ENCODE assay signal across 18 cellular contexts in the genomic region with DNA sequence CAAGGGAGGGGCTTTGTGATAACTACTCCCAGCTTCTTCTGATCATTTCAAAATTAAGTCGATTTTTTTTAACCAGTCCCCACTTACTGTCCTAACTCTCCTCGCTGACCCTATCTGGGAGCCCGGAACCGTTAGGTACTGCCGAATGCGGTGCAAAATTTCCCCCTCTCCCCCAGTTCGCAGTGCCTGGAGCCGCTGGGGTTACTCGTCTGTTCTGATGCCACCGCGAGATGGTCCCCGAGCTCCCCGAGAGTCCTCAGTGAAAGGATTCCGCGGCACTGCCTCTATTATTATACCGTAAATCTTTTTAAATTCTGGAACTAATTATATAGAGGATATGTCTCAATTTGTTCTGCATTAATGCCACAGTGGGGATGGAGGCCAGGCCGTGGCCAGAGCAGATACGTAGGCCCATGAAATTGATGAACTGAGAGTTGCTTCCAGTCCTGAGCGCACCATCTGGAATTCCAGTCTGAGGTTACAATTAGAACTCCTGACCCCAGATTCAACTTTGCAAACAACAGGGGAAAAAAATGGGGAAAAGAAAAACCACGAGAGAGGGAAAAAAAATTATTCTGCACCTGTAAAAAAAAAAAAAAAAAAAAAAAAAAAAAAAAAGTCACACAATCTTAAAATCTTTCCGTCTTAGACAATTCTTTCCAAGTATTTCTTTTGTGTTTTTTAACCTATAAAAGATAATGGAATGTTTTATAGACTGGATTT. TPM values are rescaled to one million over a fixed set of nuclear protein-coding genes. Genes with fewer than 3 reads are reported as not detected.
A peak's percentile ranks its signal among the peaks of the same experiment; 100 is the strongest.
DNase-seq lines count a peak whose midpoint lies in the region; ATAC-seq and TF ChIP-seq lines count a peak whose summit lies in the region.
"Had no signal": no experiment of that assay in that cellular context is flagged by ENCODE, and none has a peak within 500 bp of the region (broad histone marks: within the 10 kb centered on the region; RNA-seq: fewer than 3 reads in every experiment).

No MANE protein-coding gene starts in this region.

- ATAC-seq in activated T-cell treated with anti-CD3 and anti-CD28 coated beads, Interleukin-2, amount 50 U/mL, for 72 hours (replicated peaks in 1 of 2): no peak
- no peak for ATAC-seq in stimulated activated naive B cell treated with anti-CD40 and anti-IgM and Interleukin-4, amounts not matched to agents 10 μg/mL and 1 μg/mL and 100 μg/mL, for 72 hours (replicated peaks)
- ATAC-seq in GM19324 (IDR thresholded peaks at IDR 0.05; ENCODE audit: low FRiP score, unreplicated experiment): no peak
- ATAC-seq: mucosa of descending colon had no signal

- no peaks in the 10 kb centered on the region for H3K9me3 Mint-ChIP-seq in activated T-cell treated with anti-CD3 and anti-CD28 coated beads, Interleukin-2, amount 50 U/mL, for 72 hours
- H3K9me3 Mint-ChIP-seq in stimulated activated naive B cell treated with anti-CD40 and anti-IgM and Interleukin-4, amounts not matched to agents 10 μg/mL and 1 μg/mL and 100 μg/mL, for 72 hours: no peaks in the 10 kb centered on the region

- H3K36me3 Mint-ChIP-seq in activated T-cell treated with anti-CD3 and anti-CD28 coated beads, Interleukin-2, amount 50 U/mL, for 72 hours (ENCODE audit: insufficient read depth in 2 of 2): no peaks in the 10 kb centered on the region
- H3K36me3 Mint-ChIP-seq in stimulated activated naive B cell treated with anti-CD40 and anti-IgM and Interleukin-4, amounts not matched to agents 10 μg/mL and 1 μg/mL and 100 μg/mL, for 72 hours: no peaks in the 10 kb centered on the region

- no peak overlapping the region for H3K27ac Mint-ChIP-seq in activated T-cell treated with anti-CD3 and anti-CD28 coated beads, Interleukin-2, amount 50 U/mL, for 72 hours
- H3K27ac Mint-ChIP-seq in stimulated activated naive B cell treated with anti-CD40 and anti-IgM and Interleukin-4, amounts not matched to agents 10 μg/mL and 1 μg/mL and 100 μg/mL, for 72 hours: peak overlapping the region; percentile 85

- H3K4me3 Mint-ChIP-seq in activated T-cell treated with anti-CD3 and anti-CD28 coated beads, Interleukin-2, amount 50 U/mL, for 72 hours: peak overlapping the region; percentile 47 to 67
- H3K4me3 Mint-ChIP-seq in stimulated activated naive B cell treated with anti-CD40 and anti-IgM and Interleukin-4, amounts not matched to agents 10 μg/mL and 1 μg/mL and 100 μg/mL, for 72 hours: peak overlapping the region in 1 of 2 donors; percentile 65

- no peak for DNase-seq in activated T-cell treated with anti-CD3 and anti-CD28 coated beads, Interleukin-2, amount 50 U/mL, for 72 hours
- no peak for DNase-seq in activated T-cell treated with anti-CD3 and anti-CD28 coated beads for 4 hours
- DNase-seq in RPMI7951 (ENCODE audit: low read depth): peak; percentile 19
- DNase-seq in kidney glomerular epithelial cell (lab: John Stamatoyannopoulos, UW): peak; percentile 27
- DNase-seq in stimulated activated naive B cell treated with anti-CD40 and anti-IgM and Interleukin-4, amounts not matched to agents 10 μg/mL and 1 μg/mL and 100 μg/mL, for 72 hours: no peak
- DNase-seq in erythroblast (lab: John Stamatoyannopoulos, UW): no peak
- DNase-seq in head of caudate nucleus: no peak
- DNase-seq: activated CD4-positive, alpha-beta T cell treated with anti-CD3 and anti-CD28 coated beads, Interleukin-2, amount 50 U/mL, for 1 hour; aorta; colonic mucosa; mucosa of descending colon; NCI-H2029 treated with DMSO at 0.1 percent for 48 hours; NCI-H526; OCI-M1; small intestine; T1000 had no signal

- H3K27me3 Mint-ChIP-seq in activated T-cell treated with anti-CD3 and anti-CD28 coated beads, Interleukin-2, amount 50 U/mL, for 72 hours (ENCODE audit: low read depth): peaks cover 70% of the 10 kb centered on the region
- peaks cover 51 to 67% of the 10 kb centered on the region in 2 donors for H3K27me3 Mint-ChIP-seq in stimulated activated naive B cell treated with anti-CD40 and anti-IgM and Interleukin-4, amounts not matched to agents 10 μg/mL and 1 μg/mL and 100 μg/mL, for 72 hours

- TF ChIP-seq POLR2A in erythroblast (IDR thresholded peaks at IDR 0.05; ENCODE audit: low read length): no peak

- intact Hi-C loops in head of caudate nucleus (cut with DNase I): no loop called here

- peaks cover 30% of the 10 kb centered on the region for H3K4me1 Mint-ChIP-seq in activated T-cell treated with anti-CD3 and anti-CD28 coated beads, Interleukin-2, amount 50 U/mL, for 72 hours (ENCODE audit: low read depth)
- peaks cover 9 to 37% of the 10 kb centered on the region in 2 donors for H3K4me1 Mint-ChIP-seq in stimulated activated naive B cell treated with anti-CD40 and anti-IgM and Interleukin-4, amounts not matched to agents 10 μg/mL and 1 μg/mL and 100 μg/mL, for 72 hours

RNA-seq across cellular contexts. Expression of gene WT1, which starts 4.3 kb away (rescaled TPM):
- total RNA-seq in activated T-cell treated with anti-CD3 and anti-CD28 coated beads, Interleukin-2, amount 50 U/mL, for 72 hours: not detected
- total RNA-seq in RPMI7951 (2014; rRNA removed; shearing (Covaris generic)): 7.8 and 11.5 TPM in 2 replicates
- total RNA-seq: SJSA1 had no signal

Comparison
In these comparisons a context has a peak if more than half of its experiments do, and no peak if none do; other contexts are left out.
1. DNase-seq: peak in RPMI7951 (single experiment) and kidney glomerular epithelial cell (single experiment); none in activated T-cell treated with anti-CD3 and anti-CD28 coated beads, Interleukin-2, amount 50 U/mL, for 72 hours (0 of 2), activated T-cell treated with anti-CD3 and anti-CD28 coated beads for 4 hours (single experiment), stimulated activated naive B cell treated with anti-CD40 and anti-IgM and Interleukin-4, amounts not matched to agents 10 μg/mL and 1 μg/mL and 100 μg/mL, for 72 hours (single experiment), erythroblast (0 of 2) and head of caudate nucleus (0 of 42).